Comparison of ENCODE assay signal across 1 cellular context in the genomic region with DNA sequence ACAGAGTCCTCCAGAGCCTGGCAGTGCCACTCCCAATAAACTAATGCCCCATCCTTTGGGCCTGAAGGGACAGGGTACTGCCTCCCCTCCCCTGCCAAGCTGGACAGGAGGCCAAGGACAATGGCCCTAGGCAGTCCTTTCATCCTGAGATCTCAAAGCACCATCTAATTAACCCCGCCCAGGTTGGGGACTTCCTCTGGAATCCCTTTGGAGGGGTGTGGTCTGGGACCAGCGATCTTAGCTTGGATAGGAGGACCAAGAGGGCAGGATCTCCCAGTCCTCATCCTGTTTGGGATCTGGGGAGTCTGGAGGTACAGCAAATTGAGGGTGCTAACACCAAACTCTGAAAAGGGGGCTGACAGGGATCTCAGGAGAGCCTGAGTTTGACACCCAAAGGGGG.
TF ChIP-seq lines count a peak whose summit lies in the region.

No MANE protein-coding gene starts in this region.

TF ChIP-seq in GM23338, 12 proteins besides CTCF, POLR2A, EP300 and RAD21:
- TF ChIP-seq, protein P1, sequence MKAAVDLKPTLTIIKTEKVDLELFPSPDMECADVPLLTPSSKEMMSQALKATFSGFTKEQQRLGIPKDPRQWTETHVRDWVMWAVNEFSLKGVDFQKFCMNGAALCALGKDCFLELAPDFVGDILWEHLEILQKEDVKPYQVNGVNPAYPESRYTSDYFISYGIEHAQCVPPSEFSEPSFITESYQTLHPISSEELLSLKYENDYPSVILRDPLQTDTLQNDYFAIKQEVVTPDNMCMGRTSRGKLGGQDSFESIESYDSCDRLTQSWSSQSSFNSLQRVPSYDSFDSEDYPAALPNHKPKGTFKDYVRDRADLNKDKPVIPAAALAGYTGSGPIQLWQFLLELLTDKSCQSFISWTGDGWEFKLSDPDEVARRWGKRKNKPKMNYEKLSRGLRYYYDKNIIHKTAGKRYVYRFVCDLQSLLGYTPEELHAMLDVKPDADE (IDR thresholded peaks at IDR 0.05): no peak
- TF ChIP-seq POLR2AphosphoS5 (IDR thresholded peaks at IDR 0.05; ENCODE audit: low read depth) (no peak), EZH2 (IDR thresholded peaks at IDR 0.05; ENCODE audit: low read depth, unreplicated experiment) (no peak), ZNF114 (CRISPR knock-in tag; IDR thresholded peaks at IDR 0.05) (no peak), STAT1 (IDR thresholded peaks at IDR 0.05; ENCODE audit: unreplicated experiment) (no peak), JUNB (IDR thresholded peaks at IDR 0.05; ENCODE audit: unreplicated experiment) (no peak), ZNF331 (CRISPR knock-in tag; IDR thresholded peaks at IDR 0.05; ENCODE audit: low read depth) (no peak), CREB1 (CRISPR knock-in tag; IDR thresholded peaks at IDR 0.05; ENCODE audit: low read depth) (no peak), NANOG (IDR thresholded peaks at IDR 0.05; ENCODE audit: borderline replicate concordance) (no peak), EZH2phosphoT487 (IDR thresholded peaks at IDR 0.05; ENCODE audit: unreplicated experiment) (no peak)
- TF ChIP-seq, protein P2, sequence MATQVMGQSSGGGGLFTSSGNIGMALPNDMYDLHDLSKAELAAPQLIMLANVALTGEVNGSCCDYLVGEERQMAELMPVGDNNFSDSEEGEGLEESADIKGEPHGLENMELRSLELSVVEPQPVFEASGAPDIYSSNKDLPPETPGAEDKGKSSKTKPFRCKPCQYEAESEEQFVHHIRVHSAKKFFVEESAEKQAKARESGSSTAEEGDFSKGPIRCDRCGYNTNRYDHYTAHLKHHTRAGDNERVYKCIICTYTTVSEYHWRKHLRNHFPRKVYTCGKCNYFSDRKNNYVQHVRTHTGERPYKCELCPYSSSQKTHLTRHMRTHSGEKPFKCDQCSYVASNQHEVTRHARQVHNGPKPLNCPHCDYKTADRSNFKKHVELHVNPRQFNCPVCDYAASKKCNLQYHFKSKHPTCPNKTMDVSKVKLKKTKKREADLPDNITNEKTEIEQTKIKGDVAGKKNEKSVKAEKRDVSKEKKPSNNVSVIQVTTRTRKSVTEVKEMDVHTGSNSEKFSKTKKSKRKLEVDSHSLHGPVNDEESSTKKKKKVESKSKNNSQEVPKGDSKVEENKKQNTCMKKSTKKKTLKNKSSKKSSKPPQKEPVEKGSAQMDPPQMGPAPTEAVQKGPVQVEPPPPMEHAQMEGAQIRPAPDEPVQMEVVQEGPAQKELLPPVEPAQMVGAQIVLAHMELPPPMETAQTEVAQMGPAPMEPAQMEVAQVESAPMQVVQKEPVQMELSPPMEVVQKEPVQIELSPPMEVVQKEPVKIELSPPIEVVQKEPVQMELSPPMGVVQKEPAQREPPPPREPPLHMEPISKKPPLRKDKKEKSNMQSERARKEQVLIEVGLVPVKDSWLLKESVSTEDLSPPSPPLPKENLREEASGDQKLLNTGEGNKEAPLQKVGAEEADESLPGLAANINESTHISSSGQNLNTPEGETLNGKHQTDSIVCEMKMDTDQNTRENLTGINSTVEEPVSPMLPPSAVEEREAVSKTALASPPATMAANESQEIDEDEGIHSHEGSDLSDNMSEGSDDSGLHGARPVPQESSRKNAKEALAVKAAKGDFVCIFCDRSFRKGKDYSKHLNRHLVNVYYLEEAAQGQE (IDR thresholded peaks at IDR 0.05; ENCODE audit: unreplicated experiment): no peak
- TF ChIP-seq, protein P3, sequence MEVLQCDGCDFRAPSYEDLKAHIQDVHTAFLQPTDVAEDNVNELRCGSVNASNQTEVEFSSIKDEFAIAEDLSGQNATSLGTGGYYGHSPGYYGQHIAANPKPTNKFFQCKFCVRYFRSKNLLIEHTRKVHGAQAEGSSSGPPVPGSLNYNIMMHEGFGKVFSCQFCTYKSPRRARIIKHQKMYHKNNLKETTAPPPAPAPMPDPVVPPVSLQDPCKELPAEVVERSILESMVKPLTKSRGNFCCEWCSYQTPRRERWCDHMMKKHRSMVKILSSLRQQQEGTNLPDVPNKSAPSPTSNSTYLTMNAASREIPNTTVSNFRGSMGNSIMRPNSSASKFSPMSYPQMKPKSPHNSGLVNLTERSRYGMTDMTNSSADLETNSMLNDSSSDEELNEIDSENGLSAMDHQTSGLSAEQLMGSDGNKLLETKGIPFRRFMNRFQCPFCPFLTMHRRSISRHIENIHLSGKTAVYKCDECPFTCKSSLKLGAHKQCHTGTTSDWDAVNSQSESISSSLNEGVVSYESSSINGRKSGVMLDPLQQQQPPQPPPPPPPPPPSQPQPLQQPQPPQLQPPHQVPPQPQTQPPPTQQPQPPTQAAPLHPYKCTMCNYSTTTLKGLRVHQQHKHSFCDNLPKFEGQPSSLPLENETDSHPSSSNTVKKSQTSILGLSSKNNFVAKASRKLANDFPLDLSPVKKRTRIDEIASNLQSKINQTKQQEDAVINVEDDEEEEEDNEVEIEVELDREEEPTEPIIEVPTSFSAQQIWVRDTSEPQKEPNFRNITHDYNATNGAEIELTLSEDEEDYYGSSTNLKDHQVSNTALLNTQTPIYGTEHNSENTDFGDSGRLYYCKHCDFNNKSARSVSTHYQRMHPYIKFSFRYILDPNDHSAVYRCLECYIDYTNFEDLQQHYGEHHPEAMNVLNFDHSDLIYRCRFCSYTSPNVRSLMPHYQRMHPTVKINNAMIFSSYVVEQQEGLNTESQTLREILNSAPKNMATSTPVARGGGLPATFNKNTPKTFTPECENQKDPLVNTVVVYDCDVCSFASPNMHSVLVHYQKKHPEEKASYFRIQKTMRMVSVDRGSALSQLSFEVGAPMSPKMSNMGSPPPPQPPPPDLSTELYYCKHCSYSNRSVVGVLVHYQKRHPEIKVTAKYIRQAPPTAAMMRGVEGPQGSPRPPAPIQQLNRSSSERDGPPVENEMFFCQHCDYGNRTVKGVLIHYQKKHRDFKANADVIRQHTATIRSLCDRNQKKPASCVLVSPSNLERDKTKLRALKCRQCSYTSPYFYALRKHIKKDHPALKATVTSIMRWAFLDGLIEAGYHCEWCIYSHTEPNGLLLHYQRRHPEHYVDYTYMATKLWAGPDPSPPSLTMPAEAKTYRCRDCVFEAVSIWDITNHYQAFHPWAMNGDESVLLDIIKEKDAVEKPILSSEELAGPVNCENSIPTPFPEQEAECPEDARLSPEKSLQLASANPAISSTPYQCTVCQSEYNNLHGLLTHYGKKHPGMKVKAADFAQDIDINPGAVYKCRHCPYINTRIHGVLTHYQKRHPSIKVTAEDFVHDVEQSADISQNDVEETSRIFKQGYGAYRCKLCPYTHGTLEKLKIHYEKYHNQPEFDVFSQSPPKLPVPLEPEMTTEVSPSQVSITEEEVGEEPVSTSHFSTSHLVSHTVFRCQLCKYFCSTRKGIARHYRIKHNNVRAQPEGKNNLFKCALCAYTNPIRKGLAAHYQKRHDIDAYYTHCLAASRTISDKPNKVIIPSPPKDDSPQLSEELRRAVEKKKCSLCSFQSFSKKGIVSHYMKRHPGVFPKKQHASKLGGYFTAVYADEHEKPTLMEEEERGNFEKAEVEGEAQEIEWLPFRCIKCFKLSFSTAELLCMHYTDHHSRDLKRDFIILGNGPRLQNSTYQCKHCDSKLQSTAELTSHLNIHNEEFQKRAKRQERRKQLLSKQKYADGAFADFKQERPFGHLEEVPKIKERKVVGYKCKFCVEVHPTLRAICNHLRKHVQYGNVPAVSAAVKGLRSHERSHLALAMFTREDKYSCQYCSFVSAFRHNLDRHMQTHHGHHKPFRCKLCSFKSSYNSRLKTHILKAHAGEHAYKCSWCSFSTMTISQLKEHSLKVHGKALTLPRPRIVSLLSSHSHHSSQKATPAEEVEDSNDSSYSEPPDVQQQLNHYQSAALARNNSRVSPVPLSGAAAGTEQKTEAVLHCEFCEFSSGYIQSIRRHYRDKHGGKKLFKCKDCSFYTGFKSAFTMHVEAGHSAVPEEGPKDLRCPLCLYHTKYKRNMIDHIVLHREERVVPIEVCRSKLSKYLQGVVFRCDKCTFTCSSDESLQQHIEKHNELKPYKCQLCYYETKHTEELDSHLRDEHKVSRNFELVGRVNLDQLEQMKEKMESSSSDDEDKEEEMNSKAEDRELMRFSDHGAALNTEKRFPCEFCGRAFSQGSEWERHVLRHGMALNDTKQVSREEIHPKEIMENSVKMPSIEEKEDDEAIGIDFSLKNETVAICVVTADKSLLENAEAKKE (CRISPR knock-in tag; IDR thresholded peaks at IDR 0.05): no peak
